14 cellular contexts compared by ENCODE assay signal in the genomic region with DNA sequence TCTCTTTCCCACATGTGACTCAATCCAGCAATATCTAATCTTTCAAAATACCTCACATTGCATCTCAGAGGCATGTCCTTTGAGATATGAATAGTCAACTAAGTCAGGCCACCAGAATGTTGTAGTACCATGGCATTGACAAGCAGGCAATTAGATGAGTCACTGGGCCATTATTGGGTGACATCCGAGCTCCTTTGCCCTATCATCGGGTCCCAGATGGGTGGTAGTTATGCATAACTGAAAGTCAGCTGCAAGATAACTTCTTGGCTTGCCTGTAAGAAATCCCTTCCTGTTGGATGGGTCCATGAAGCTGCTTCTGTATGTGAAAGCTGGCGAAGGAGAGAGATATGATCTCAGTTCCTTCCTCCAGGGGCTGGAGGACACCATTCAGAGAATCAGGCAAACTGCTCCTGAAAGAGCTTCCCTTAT. TPM values are rescaled to one million over a fixed set of nuclear protein-coding genes. Genes with fewer than 3 reads are reported as not detected.
DNase-seq lines count a peak whose midpoint lies in the region; ATAC-seq, FAIRE-seq and TF ChIP-seq lines count a peak whose summit lies in the region.
"Had no signal": no experiment of that assay in that cellular context is flagged by ENCODE, and none has a peak within 500 bp of the region (broad histone marks: within the 10 kb centered on the region; RNA-seq: fewer than 3 reads in every experiment).

No MANE protein-coding gene starts in this region.

- no peak for TF ChIP-seq POLR2A in GM12891 (IDR thresholded peaks at IDR 0.05; ENCODE audit: low read depth, low read length)

- peaks cover 4% of the 10 kb centered on the region for H3K4me1 ChIP-seq in hepatocyte (ENCODE audit: insufficient read depth)

- no peak for ATAC-seq in HG03354 (IDR thresholded peaks at IDR 0.05; ENCODE audit: poor library complexity, severe bottlenecking, unreplicated experiment)
- ATAC-seq: T-cell had no signal

- no peaks in the 10 kb centered on the region for H3K9me3 ChIP-seq in hepatocyte (ENCODE audit: low read depth)

- TF ChIP-seq CTCF in hepatocyte (IDR thresholded peaks at IDR 0.05; ENCODE audit: poor library complexity) (no peak), GM10248 (IDR thresholded peaks at IDR 0.05; ENCODE audit: control extremely low read depth, extremely low read depth, low read depth, missing control alignments) (no peak)

- no peak overlapping the region for H3K27ac ChIP-seq in hepatocyte
- H3K27ac ChIP-seq: brain microvascular endothelial cell had no signal

- CTCF ChIA-PET in GM10248 (lab: Yijun Ruan, JAX) = no interaction called here

- DNase-seq in AG08395 (ENCODE audit: low spot score) (peak; percentile 21), H4 (ENCODE audit: low spot score) (peak; percentile 12), RKO (ENCODE audit: low spot score) (peak; percentile 14), hepatocyte (ENCODE audit: low spot score) (peak; percentile 35), GM10248 (ENCODE audit: extremely low spot score) (no peak), GM12891 (ENCODE audit: insufficient read length, low spot score) (no peak)
- DNase-seq in activated CD8-positive, alpha-beta memory T cell treated with anti-CD3 and anti-CD28 coated beads, Interleukin-2, amount 50 U/mL, for 4 hours = no peak
- DNase-seq: activated CD4-positive, alpha-beta T cell treated with anti-CD3 and anti-CD28 coated beads, Interleukin-2, amount 50 U/mL, for 4 hours; AML-193; brain microvascular endothelial cell; NCI-H187 treated with DMSO at 0.1 percent for 48 hours; T-cell had no signal

- POLR2A ChIA-PET in GM10248 (lab: Yijun Ruan, JAX) = no interaction called here

- no peaks in the 10 kb centered on the region for H3K27me3 ChIP-seq in hepatocyte
- H3K27me3 ChIP-seq: brain microvascular endothelial cell had no signal

- no peaks in the 10 kb centered on the region for H3K36me3 ChIP-seq in hepatocyte (replicated peaks; ENCODE audit: insufficient read depth, low read depth)
- H3K36me3 ChIP-seq: brain microvascular endothelial cell had no signal

- H3K4me3 ChIP-seq in hepatocyte = no peak overlapping the region

- FAIRE-seq in GM12891 (lab: Jason Lieb, UNC) = no peak
- FAIRE-seq: urothelium cell line had no signal

- H2AFZ ChIP-seq in hepatocyte = no peak overlapping the region

- no peaks in the 10 kb centered on the region for H3K79me2 ChIP-seq in hepatocyte

- no peaks in the 10 kb centered on the region for H4K20me1 ChIP-seq in hepatocyte (ENCODE audit: insufficient read depth, poor library complexity, severe bottlenecking)

- H3K4me2 ChIP-seq in hepatocyte = no peak overlapping the region

- WGBS in hepatocyte (ENCODE audit: low lambda C conversion rate, missing lambda C conversion rate) = 62% methylated on average over 3 of the region's 3 CpGs

- H3K9me2 ChIP-seq in hepatocyte (replicated peaks; ENCODE audit: insufficient read depth) = no peaks in the 10 kb centered on the region

TF ChIP-seq in GM12891, 5 proteins besides CTCF, POLR2A, EP300 and RAD21:
- TF ChIP-seq TAF1 (IDR thresholded peaks at IDR 0.05; ENCODE audit: low read depth, low read length) (no peak), PAX5 (IDR thresholded peaks at IDR 0.05; ENCODE audit: insufficient read depth, low read length, severe bottlenecking) (no peak), POU2F2 (IDR thresholded peaks at IDR 0.05; ENCODE audit: low read depth, low read length) (no peak)

RNA-seq across cellular contexts. Expression of gene ARRDC4, which starts 32.8 kb away (rescaled TPM):
- total RNA-seq in H4 (2014; rRNA removed; shearing (Covaris generic)) = 6.3 and 6.9 TPM in 2 replicates
- 30.5 and 35.3 TPM in 2 replicates for total RNA-seq in hepatocyte
- polyA plus RNA-seq in hepatocyte = 13.3 and 16.9 TPM in 2 replicates
- 0.60 TPM for polyA plus RNA-seq in GM12891 (2012; ENCODE audit: low read depth, missing spikeins)

Comparison
In these comparisons a context has a peak if more than half of its experiments do, and no peak if none do; other contexts are left out.
1. DNase-seq: peak in AG08395 (single experiment), H4 (single experiment), RKO (single experiment) and hepatocyte (single experiment); none in activated CD8-positive, alpha-beta memory T cell treated with anti-CD3 and anti-CD28 coated beads, Interleukin-2, amount 50 U/mL, for 4 hours (single experiment), GM10248 (single experiment) and GM12891 (single experiment).